1 cellular context compared by ENCODE assay signal in genomic region chr9:129011761-129012281, GRCh38.
A peak's percentile ranks its signal among the peaks of the same experiment; 100 is the strongest.
TF ChIP-seq lines count a peak whose summit lies in the region.

No MANE protein-coding gene starts in this region.

TF ChIP-seq in HEK293, 187 proteins besides CTCF, POLR2A, EP300 and RAD21:
- TF ChIP-seq ZIC2 (tag by site-specific recombination; IDR thresholded peaks at IDR 0.05) = peak; percentile 75
- TF ChIP-seq ZNF335 (tag by site-specific recombination; conservative IDR thresholded peaks at IDR 0.05) = no peak
